Comparison of ENCODE assay signal across 15 cellular contexts in the genomic region with DNA sequence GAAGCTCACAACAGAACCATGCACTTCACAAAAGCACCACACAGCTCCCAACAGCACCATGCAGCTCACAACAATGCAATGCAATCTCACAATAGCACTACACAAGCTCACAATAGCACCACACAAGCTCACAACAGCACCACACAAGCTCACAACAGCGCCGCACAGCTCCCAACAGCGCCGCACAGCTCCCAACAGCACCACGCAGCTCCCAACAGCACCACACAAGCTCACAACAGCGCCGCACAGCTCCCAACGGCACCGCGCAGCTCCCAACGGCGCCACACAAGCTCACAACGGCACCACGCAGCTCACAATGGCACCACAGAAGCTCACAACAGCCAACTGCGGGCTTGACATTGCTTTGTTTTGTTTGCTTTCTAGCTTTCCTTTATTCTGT.
"Had no signal": no experiment of that assay in that cellular context is flagged by ENCODE, and none has a peak within 500 bp of the region (broad histone marks: within the 10 kb centered on the region; RNA-seq: fewer than 3 reads in every experiment).

No MANE protein-coding gene starts in this region.

- DNase-seq: activated CD4-positive, alpha-beta T cell treated with anti-CD3 and anti-CD28 coated beads, Interleukin-2, amount 50 U/mL, for 48 hours; activated CD4-positive, CD25-positive, alpha-beta regulatory T cell; activated naive CD4-positive, alpha-beta T cell treated with anti-CD3 and anti-CD28 coated beads, Interleukin-2, amount 50 U/mL, for 16 hours; activated T-cell treated with anti-CD3 and anti-CD28 coated beads for 4 hours; occipital lobe; stimulated activated CD4-positive, alpha-beta T cell treated with anti-CD3 and anti-CD28 coated beads, Interleukin-12 subunit alpha, Interleukin-12 subunit beta, amount 100 ng/mL, for 4 hours; stimulated activated CD4-positive, alpha-beta T cell treated with anti-CD3 and anti-CD28 coated beads, Interleukin-2, amount 100 ng/mL, for 24 hours had no signal

- ATAC-seq: gastroesophageal sphincter; left lobe of liver; naive thymus-derived CD8-positive, alpha-beta T cell; psoas muscle; stimulated activated effector memory CD8-positive, alpha-beta T cell treated with anti-CD3 and anti-CD28 coated beads, Interleukin-12 subunit alpha, Interleukin-12 subunit beta, amount 100 ng/mL, for 72 hours had no signal

- H3K36me3 Mint-ChIP-seq: memory B cell; naive thymus-derived CD8-positive, alpha-beta T cell had no signal

- H3K4me3 ChIP-seq: gastroesophageal sphincter, psoas muscle had no signal

- H3K9me3 Mint-ChIP-seq: activated T-helper 2 cell treated with anti-CD3 and anti-CD28 coated beads, Interferon-gamma antibody, Interleukin-2, Interleukin-4, amounts not matched to agents 10 μg/mL and 5 μg/mL and 100 μg/mL, durations not matched to agents 14 hours and 24 hours and 36 hours; memory B cell; naive thymus-derived CD8-positive, alpha-beta T cell; stimulated activated effector memory CD8-positive, alpha-beta T cell treated with anti-CD3 and anti-CD28 coated beads, Interleukin-12 subunit alpha, Interleukin-12 subunit beta, amount 100 ng/mL, for 72 hours; T-helper 2 cell treated with Interferon-gamma antibody and Interleukin-4, amounts not matched to agents 5 μg/mL and 100 μg/mL, for 36 hours had no signal

- H3K9me3 ChIP-seq: gastroesophageal sphincter, psoas muscle had no signal

- H3K27ac ChIP-seq: gastroesophageal sphincter, psoas muscle had no signal

- H3K36me3 ChIP-seq: gastroesophageal sphincter had no signal

- H3K4me3 Mint-ChIP-seq: memory B cell; naive thymus-derived CD8-positive, alpha-beta T cell; stimulated activated effector memory CD8-positive, alpha-beta T cell treated with anti-CD3 and anti-CD28 coated beads, Interleukin-12 subunit alpha, Interleukin-12 subunit beta, amount 100 ng/mL, for 72 hours; T-helper 2 cell treated with Interferon-gamma antibody and Interleukin-4, amounts not matched to agents 5 μg/mL and 100 μg/mL, for 36 hours had no signal

- H3K27ac Mint-ChIP-seq: activated T-helper 2 cell treated with anti-CD3 and anti-CD28 coated beads, Interferon-gamma antibody, Interleukin-2, Interleukin-4, amounts not matched to agents 10 μg/mL and 5 μg/mL and 100 μg/mL, durations not matched to agents 14 hours and 24 hours and 36 hours; memory B cell; naive thymus-derived CD8-positive, alpha-beta T cell; T-helper 2 cell treated with Interferon-gamma antibody and Interleukin-4, amounts not matched to agents 5 μg/mL and 100 μg/mL, for 36 hours had no signal

- H3K27me3 ChIP-seq: gastroesophageal sphincter had no signal
